19 cellular contexts compared by ENCODE assay signal in the genomic region with DNA sequence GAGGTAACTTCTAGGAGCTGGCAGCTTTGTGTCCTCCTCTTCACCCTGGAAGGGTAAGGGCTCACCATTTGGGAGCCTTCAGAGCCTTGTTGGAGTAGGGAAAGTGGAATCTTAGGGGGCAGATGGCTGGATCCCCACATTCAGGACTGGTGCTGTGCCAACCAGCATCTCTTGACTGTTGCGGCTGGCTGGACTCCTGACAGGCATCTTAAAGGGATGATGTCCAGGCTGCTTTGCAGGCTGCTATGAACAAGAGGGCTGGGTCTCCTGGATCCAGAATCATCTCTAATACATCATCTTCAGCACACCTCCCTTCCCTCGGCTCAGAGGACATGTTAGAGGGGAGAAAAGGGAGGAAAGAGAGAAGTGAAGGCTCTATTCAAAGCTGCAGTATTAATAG. TPM values are rescaled to one million over a fixed set of nuclear protein-coding genes. Genes with fewer than 3 reads are reported as not detected.
"Had no signal": no experiment of that assay in that cellular context is flagged by ENCODE, and none has a peak within 500 bp of the region (broad histone marks: within the 10 kb centered on the region; RNA-seq: fewer than 3 reads in every experiment).

No MANE protein-coding gene starts in this region.

- H3K9me3 Mint-ChIP-seq: IgD-negative memory B cell had no signal

- H3K27me3 Mint-ChIP-seq: IgD-negative memory B cell had no signal

- ATAC-seq: K562 had no signal

- DNase-seq: Kasumi-1, MM.1S, NCI-H1092 treated with DMSO at 0.1 percent for 48 hours, NCI-H2081 treated with DMSO at 0.1 percent for 48 hours, NCI-H2171, NCI-H226, NCI-H446, NCI-H524 treated with DMSO at 0.1 percent for 48 hours, Right ventricle myocardium superior, SIG-M5, SW 1271 had no signal

- H3K27me3 ChIP-seq: SJSA1 had no signal

- H3K36me3 Mint-ChIP-seq: IgD-negative memory B cell had no signal

- H3K4me2 ChIP-seq: KMS-11 had no signal

- H3K9me3 ChIP-seq: SJSA1 had no signal

- H3K9ac ChIP-seq: KMS-11 had no signal

- FAIRE-seq: HTR-8/SVneo, K562, RCC 7860 had no signal

- H3K4me3 ChIP-seq: K562, SJSA1, SK-N-MC had no signal

- H3K27ac Mint-ChIP-seq: IgD-negative memory B cell had no signal

- H3K27ac ChIP-seq: HL-60, KMS-11, SJSA1, SK-N-MC had no signal

RNA-seq across cellular contexts. Expression of a gene that starts 33.8 kb away (rescaled TPM):
- polyA plus RNA-seq: IgD-negative memory B cell had no signal

RNA-seq across cellular contexts. Expression of a gene that starts 43.0 kb away (rescaled TPM):
- total RNA-seq: SJSA1 had no signal
